ENCODE assay signal across 20 cellular contexts in the genomic region with DNA sequence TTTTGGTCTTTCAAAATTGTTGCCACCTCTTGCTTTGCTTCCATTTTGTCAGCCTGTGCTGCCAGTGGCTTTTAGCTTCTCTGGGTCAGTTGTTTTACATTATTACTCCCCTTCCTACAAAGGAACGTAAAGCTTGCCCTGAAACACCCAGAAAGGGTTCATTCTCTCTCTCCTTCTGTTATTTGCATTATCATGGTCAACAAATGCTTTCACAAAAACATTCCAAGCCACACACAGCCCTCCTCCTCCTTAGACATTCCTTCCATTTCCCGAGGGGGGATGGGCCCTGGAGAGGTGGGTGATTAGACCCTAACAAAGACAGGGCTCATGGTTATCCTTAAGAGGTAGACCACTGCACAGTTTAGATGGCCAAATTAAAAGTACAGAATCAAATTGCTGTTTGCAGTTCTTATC.
A peak's percentile ranks its signal among the peaks of the same experiment; 100 is the strongest.
DNase-seq lines count a peak whose midpoint lies in the region; ATAC-seq and TF ChIP-seq lines count a peak whose summit lies in the region.
"Had no signal": no experiment of that assay in that cellular context is flagged by ENCODE, and none has a peak within 500 bp of the region (broad histone marks: within the 10 kb centered on the region; RNA-seq: fewer than 3 reads in every experiment).

No MANE protein-coding gene starts in this region.

- H3K27me3 ChIP-seq in H7 (ENCODE audit: control insufficient read depth, insufficient read depth, low read length): no peaks in the 10 kb centered on the region
- H3K27me3 ChIP-seq: brain microvascular endothelial cell, Peyer's patch, vagina had no signal

- no peak for TF ChIP-seq CTCF in WTC11 (IDR thresholded peaks at IDR 0.05)
- TF ChIP-seq CTCF in nephron progenitor cell (IDR thresholded peaks at IDR 0.05): no peak

- H3K4me3 Mint-ChIP-seq in WTC11: peak overlapping the region; percentile 69
- H3K4me3 Mint-ChIP-seq in nephron progenitor cell: peak overlapping the region; percentile 5
- H3K4me3 Mint-ChIP-seq: activated B cell treated with CpG ODN at 0.5 μM for 24 hours; activated CD8-positive, alpha-beta T cell treated with anti-CD3 and anti-CD28 coated beads for 36 hours; activated naive CD8-positive, alpha-beta T cell treated with anti-CD3 and anti-CD28 coated beads for 36 hours; naive thymus-derived CD4-positive, alpha-beta T cell; T-helper 2 cell treated with Interferon-gamma antibody and Interleukin-4, amounts not matched to agents 5 μg/mL and 100 μg/mL, for 36 hours had no signal

- H3K27ac Mint-ChIP-seq in WTC11: peak overlapping the region; percentile 99
- peak overlapping the region; percentile 52 for H3K27ac Mint-ChIP-seq in nephron progenitor cell
- H3K27ac Mint-ChIP-seq: activated B cell treated with CpG ODN at 0.5 μM for 24 hours; activated CD8-positive, alpha-beta T cell treated with anti-CD3 and anti-CD28 coated beads for 36 hours; activated naive CD8-positive, alpha-beta T cell treated with anti-CD3 and anti-CD28 coated beads for 36 hours; naive thymus-derived CD4-positive, alpha-beta T cell; T-helper 2 cell treated with Interferon-gamma antibody and Interleukin-4, amounts not matched to agents 5 μg/mL and 100 μg/mL, for 36 hours had no signal

- H3K36me3 Mint-ChIP-seq in WTC11 (peaks cover 9% of the 10 kb centered on the region), nephron progenitor cell (ENCODE audit: low read depth) (peaks cover 71% of the 10 kb centered on the region)
- H3K36me3 Mint-ChIP-seq: activated naive CD8-positive, alpha-beta T cell treated with anti-CD3 and anti-CD28 coated beads for 36 hours had no signal

- ATAC-seq in WTC11: peak; percentile 92
- ATAC-seq: activated CD8-positive, alpha-beta T cell treated with anti-CD3 and anti-CD28 coated beads for 36 hours; lower lobe of right lung; naive thymus-derived CD4-positive, alpha-beta T cell had no signal

- H3K27me3 Mint-ChIP-seq in WTC11 (ENCODE audit: low read depth) (no peaks in the 10 kb centered on the region), nephron progenitor cell (ENCODE audit: low read depth, poor library complexity) (no peaks in the 10 kb centered on the region)
- H3K27me3 Mint-ChIP-seq: activated B cell treated with CpG ODN at 0.5 μM for 24 hours had no signal

- H3K4me1 Mint-ChIP-seq in WTC11 (peaks cover 79% of the 10 kb centered on the region), nephron progenitor cell (peaks cover 29% of the 10 kb centered on the region)
- H3K4me1 Mint-ChIP-seq: activated B cell treated with CpG ODN at 0.5 μM for 24 hours; activated naive CD8-positive, alpha-beta T cell treated with anti-CD3 and anti-CD28 coated beads for 36 hours; naive thymus-derived CD4-positive, alpha-beta T cell had no signal

- POLR2A ChIA-PET in WTC11 (lab: Charles Lee): interaction anchor here (0.6 to 7.3 kb wide), 11 partner anchors 9 to 132 kb away, joined by 3 to 71 read pairs (median 5); a partner anchor contains a TSS

- H3K4me3 ChIP-seq in H7 (ENCODE audit: insufficient read depth, low read depth, low read length) (peak overlapping the region; percentile 28; the same call in 1 of the 2 replicates), iPS-11a (ENCODE audit: low read depth, low read length) (peak overlapping the region; percentile 13)
- H3K4me3 ChIP-seq: GM23248, lower lobe of right lung, Peyer's patch, prostate gland, vagina had no signal

- CTCF ChIA-PET in WTC11 (lab: Charles Lee): interaction anchor here (0.9 to 2.3 kb wide), 6 partner anchors 13 to 115 kb away, joined by 3 to 11 read pairs (median 7); no protein-coding TSS in a partner anchor

- DNase-seq in H7 (peak; percentile 82), WTC11 (ENCODE audit: low spot score) (peak; percentile 80), nephron progenitor cell (peak; percentile 14), germinal center (ENCODE audit: low spot score) (no peak), NCI-H1930 (lab: John Stamatoyannopoulos, UW) (no peak), NCI-H1092 treated with DMSO at 0.1 percent for 48 hours (lab: John Stamatoyannopoulos, UW) (no peak), EL (no peak)
- DNase-seq: activated B cell treated with CpG ODN at 0.5 μM for 24 hours; activated CD8-positive, alpha-beta T cell treated with anti-CD3 and anti-CD28 coated beads for 36 hours; activated naive CD8-positive, alpha-beta T cell treated with anti-CD3 and anti-CD28 coated beads for 36 hours; brain microvascular endothelial cell; GM23248; lower lobe of right lung; naive thymus-derived CD4-positive, alpha-beta T cell; NCI-H146; Peyer's patch had no signal

- H3K9me3 Mint-ChIP-seq in WTC11 (peaks cover 8% of the 10 kb centered on the region), nephron progenitor cell (peaks cover 10% of the 10 kb centered on the region)
- H3K9me3 Mint-ChIP-seq: activated B cell treated with CpG ODN at 0.5 μM for 24 hours; activated CD8-positive, alpha-beta T cell treated with anti-CD3 and anti-CD28 coated beads for 36 hours; activated naive CD8-positive, alpha-beta T cell treated with anti-CD3 and anti-CD28 coated beads for 36 hours; T-helper 2 cell treated with Interferon-gamma antibody and Interleukin-4, amounts not matched to agents 5 μg/mL and 100 μg/mL, for 36 hours had no signal

- H3K36me3 ChIP-seq in H7 (replicated peaks; ENCODE audit: control insufficient read depth, insufficient read depth, low read length): no peaks in the 10 kb centered on the region
- H3K36me3 ChIP-seq: prostate gland, vagina had no signal

TF ChIP-seq in WTC11, 78 proteins besides CTCF, POLR2A, EP300 and RAD21 (continues in another document):
- peak; percentile 86; the same call in 1 of the 2 replicates for TF ChIP-seq NFE2L1 (CRISPR knock-in tag; IDR thresholded peaks at IDR 0.05)
- TF ChIP-seq TCF7 (CRISPR knock-in tag; IDR thresholded peaks at IDR 0.05; ENCODE audit: low read depth): no peak
- TF ChIP-seq, protein P1, sequence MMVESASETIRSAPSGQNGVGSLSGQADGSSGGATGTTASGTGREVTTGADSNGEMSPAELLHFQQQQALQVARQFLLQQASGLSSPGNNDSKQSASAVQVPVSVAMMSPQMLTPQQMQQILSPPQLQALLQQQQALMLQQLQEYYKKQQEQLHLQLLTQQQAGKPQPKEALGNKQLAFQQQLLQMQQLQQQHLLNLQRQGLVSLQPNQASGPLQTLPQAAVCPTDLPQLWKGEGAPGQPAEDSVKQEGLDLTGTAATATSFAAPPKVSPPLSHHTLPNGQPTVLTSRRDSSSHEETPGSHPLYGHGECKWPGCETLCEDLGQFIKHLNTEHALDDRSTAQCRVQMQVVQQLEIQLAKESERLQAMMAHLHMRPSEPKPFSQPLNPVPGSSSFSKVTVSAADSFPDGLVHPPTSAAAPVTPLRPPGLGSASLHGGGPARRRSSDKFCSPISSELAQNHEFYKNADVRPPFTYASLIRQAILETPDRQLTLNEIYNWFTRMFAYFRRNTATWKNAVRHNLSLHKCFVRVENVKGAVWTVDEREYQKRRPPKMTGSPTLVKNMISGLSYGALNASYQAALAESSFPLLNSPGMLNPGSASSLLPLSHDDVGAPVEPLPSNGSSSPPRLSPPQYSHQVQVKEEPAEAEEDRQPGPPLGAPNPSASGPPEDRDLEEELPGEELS (CRISPR knock-in tag; IDR thresholded peaks at IDR 0.05): peak; percentile 92; the same call in 1 of the 2 replicates
- TF ChIP-seq FOXK1 (CRISPR knock-in tag; IDR thresholded peaks at IDR 0.05): peak; percentile 65; the same call in 1 of the 2 replicates
- TF ChIP-seq SP1 (CRISPR knock-in tag; conservative IDR thresholded peaks at IDR 0.05): peak; percentile 34; the same call in 1 of the 2 replicates
- TF ChIP-seq TP53 (CRISPR knock-in tag; IDR thresholded peaks at IDR 0.05): 0 out of 2 replicates have a peak, but pooled peaks have one; percentile 41
- peak; percentile 98; the same call in 1 of the 2 replicates for TF ChIP-seq TEAD1 (CRISPR knock-in tag; IDR thresholded peaks at IDR 0.05)
- peak; percentile 72 for TF ChIP-seq ETV6 (CRISPR knock-in tag; IDR thresholded peaks at IDR 0.05)
- peak; percentile 90 for TF ChIP-seq TEAD4 (CRISPR knock-in tag; IDR thresholded peaks at IDR 0.05)
- TF ChIP-seq, protein P2, sequence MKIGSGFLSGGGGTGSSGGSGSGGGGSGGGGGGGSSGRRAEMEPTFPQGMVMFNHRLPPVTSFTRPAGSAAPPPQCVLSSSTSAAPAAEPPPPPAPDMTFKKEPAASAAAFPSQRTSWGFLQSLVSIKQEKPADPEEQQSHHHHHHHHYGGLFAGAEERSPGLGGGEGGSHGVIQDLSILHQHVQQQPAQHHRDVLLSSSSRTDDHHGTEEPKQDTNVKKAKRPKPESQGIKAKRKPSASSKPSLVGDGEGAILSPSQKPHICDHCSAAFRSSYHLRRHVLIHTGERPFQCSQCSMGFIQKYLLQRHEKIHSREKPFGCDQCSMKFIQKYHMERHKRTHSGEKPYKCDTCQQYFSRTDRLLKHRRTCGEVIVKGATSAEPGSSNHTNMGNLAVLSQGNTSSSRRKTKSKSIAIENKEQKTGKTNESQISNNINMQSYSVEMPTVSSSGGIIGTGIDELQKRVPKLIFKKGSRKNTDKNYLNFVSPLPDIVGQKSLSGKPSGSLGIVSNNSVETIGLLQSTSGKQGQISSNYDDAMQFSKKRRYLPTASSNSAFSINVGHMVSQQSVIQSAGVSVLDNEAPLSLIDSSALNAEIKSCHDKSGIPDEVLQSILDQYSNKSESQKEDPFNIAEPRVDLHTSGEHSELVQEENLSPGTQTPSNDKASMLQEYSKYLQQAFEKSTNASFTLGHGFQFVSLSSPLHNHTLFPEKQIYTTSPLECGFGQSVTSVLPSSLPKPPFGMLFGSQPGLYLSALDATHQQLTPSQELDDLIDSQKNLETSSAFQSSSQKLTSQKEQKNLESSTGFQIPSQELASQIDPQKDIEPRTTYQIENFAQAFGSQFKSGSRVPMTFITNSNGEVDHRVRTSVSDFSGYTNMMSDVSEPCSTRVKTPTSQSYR (CRISPR knock-in tag; IDR thresholded peaks at IDR 0.05): peak; percentile 97
- no peak for TF ChIP-seq CREB1 (CRISPR knock-in tag; IDR thresholded peaks at IDR 0.05)
- no peak for TF ChIP-seq ZNF396 (CRISPR knock-in tag; IDR thresholded peaks at IDR 0.05; ENCODE audit: borderline replicate concordance)
- peak; percentile 53; the same call in 1 of the 2 replicates for TF ChIP-seq ZBTB21 (CRISPR knock-in tag; IDR thresholded peaks at IDR 0.05; ENCODE audit: borderline replicate concordance)

Comparison
In these comparisons a context has a peak if more than half of its experiments do, and no peak if none do; other contexts are left out.
1. DNase-seq: peak in H7 (single experiment), WTC11 (single experiment) and nephron progenitor cell (single experiment); none in germinal center (single experiment), NCI-H1930 (0 of 2), NCI-H1092 treated with DMSO at 0.1 percent for 48 hours (single experiment) and EL (single experiment).